Comparison of ENCODE assay signal across 12 cellular contexts in genomic region chr1:187261637-187262036, GRCh38.
DNase-seq lines count a peak whose midpoint lies in the region; ATAC-seq and TF ChIP-seq lines count a peak whose summit lies in the region.
"Had no signal": no experiment of that assay in that cellular context is flagged by ENCODE, and none has a peak within 500 bp of the region (broad histone marks: within the 10 kb centered on the region; RNA-seq: fewer than 3 reads in every experiment).

No MANE protein-coding gene starts in this region.

- H3K9ac ChIP-seq in IMR-90 (ENCODE audit: low read depth, low read length) = no peak overlapping the region

- no peaks in the 10 kb centered on the region for H3K9me1 ChIP-seq in IMR-90 (ENCODE audit: insufficient read depth, low read length)

- H3K23ac ChIP-seq in IMR-90 (ENCODE audit: low read depth, low read length) = no peak overlapping the region

- no peak overlapping the region for H2BK15ac ChIP-seq in IMR-90 (ENCODE audit: low read depth, low read length)

- no peaks in the 10 kb centered on the region for H3K79me1 ChIP-seq in IMR-90 (ENCODE audit: low read depth in 1 of 2, low read length in 2 of 2)

- no peak overlapping the region for H3K18ac ChIP-seq in IMR-90 (ENCODE audit: low read depth, low read length)

- H3K4me3 ChIP-seq in IMR-90 (ENCODE audit: insufficient read depth, low read depth, low read length) = no peak overlapping the region
- H3K4me3 ChIP-seq in lower lobe of right lung = no peak overlapping the region
- no peak overlapping the region for H3K4me3 ChIP-seq in Peyer's patch

- no peaks in the 10 kb centered on the region for H4K20me1 ChIP-seq in IMR-90 (ENCODE audit: insufficient read depth, low read length)

- BruUV-seq in IMR-90 (replicated peaks; lab: Mats Ljungman, UMichigan) = no TSS peak

- H3K27me3 ChIP-seq in IMR-90 (ENCODE audit: control insufficient read depth, insufficient read depth, low read length) (no peaks in the 10 kb centered on the region), lower lobe of right lung (ENCODE audit: low read depth) (no peaks in the 10 kb centered on the region), Peyer's patch (no peaks in the 10 kb centered on the region)

- peak; percentile 54 for DNase-seq in Ammon's horn (ENCODE audit: low spot score)
- DNase-seq in IMR-90 = peak; percentile 10
- DNase-seq in NCI-H69 (lab: John Stamatoyannopoulos, UW) = peak; percentile 99
- peak; percentile 48 for DNase-seq in inferior parietal cortex (ENCODE audit: extremely low spot score)
- DNase-seq in lower lobe of right lung = no peak
- DNase-seq in activated effector memory CD4-positive, alpha-beta T cell treated with anti-CD3 and anti-CD28 coated beads, Interleukin-2, amount 50 U/mL, for 16 hours = no peak
- no peak for DNase-seq in Peyer's patch
- no peak for DNase-seq in stimulated activated CD4-positive, alpha-beta T cell treated with anti-CD3 and anti-CD28 coated beads, Interleukin-2, amount 100 ng/mL, for 24 hours
- DNase-seq: activated B cell treated with CpG ODN at 0.5 μM for 24 hours; activated CD8-positive, alpha-beta memory T cell treated with anti-CD3 and anti-CD28 coated beads, Interleukin-2, amount 50 U/mL, for 48 hours; KG1; stimulated activated naive CD8-positive, alpha-beta T cell treated with anti-CD3 and anti-CD28 coated beads, Interleukin-15, amount 100 ng/mL, for 72 hours had no signal

- POLR2A ChIA-PET in IMR-90 (lab: Charles Lee; ENCODE audit: unreplicated experiment) = no interaction called here

- no peak overlapping the region for H3K56ac ChIP-seq in IMR-90 (ENCODE audit: extremely low read depth, insufficient read depth, low read length)

- TF ChIP-seq RAD21 in IMR-90 (IDR thresholded peaks at IDR 0.05; ENCODE audit: low read length) = no peak

- in situ Hi-C loops in IMR-90 (cut with MboI; ENCODE audit: low sequenced_read_pairs) = no loop called here

- H4K91ac ChIP-seq in IMR-90 (ENCODE audit: insufficient read depth, low read depth, low read length) = no peak overlapping the region

- no peak overlapping the region for H3K27ac ChIP-seq in IMR-90 (ENCODE audit: insufficient read depth, low read length)
- no peak overlapping the region for H3K27ac ChIP-seq in lower lobe of right lung
- no peak overlapping the region for H3K27ac ChIP-seq in Peyer's patch

- no peak overlapping the region for H2AK9ac ChIP-seq in IMR-90 (replicated peaks; ENCODE audit: low read depth, low read length, poor library complexity)

- no peak overlapping the region for H4K8ac ChIP-seq in IMR-90 (ENCODE audit: low read depth in 2 of 2, low read length in 2 of 2)

- H3K4ac ChIP-seq in IMR-90 (ENCODE audit: low read depth, low read length) = no peak overlapping the region

- intact Hi-C loops in IMR-90 (cut with micrococcal nuclease) = loop anchor here (10.0 kb wide), 1 partner anchor 433 kb away; no protein-coding TSS in a partner anchor
- intact Hi-C loops in lower lobe of right lung (cut with DNase I) = no loop called here

- no peak overlapping the region for H3K4me2 ChIP-seq in IMR-90 (ENCODE audit: low read depth, low read length)

- no peak overlapping the region for H3K14ac ChIP-seq in IMR-90 (replicated peaks; ENCODE audit: low read depth, low read length)

- CTCF ChIA-PET in IMR-90 (lab: Yijun Ruan, JAX) = no interaction called here

- no peak overlapping the region for H2AK5ac ChIP-seq in IMR-90 (ENCODE audit: low read depth, low read length)

- WGBS in IMR-90 (ENCODE audit: extremely low coverage in 2 of 2, insufficient read length in 1 of 2), 2 experiments = no CpG with 5 or more reads among the region's 3 CpGs

- no peak for TF ChIP-seq POLR2A in IMR-90 (IDR thresholded peaks at IDR 0.05; ENCODE audit: low read depth, low read length)
- no peak for TF ChIP-seq POLR2A in Peyer's patch (IDR thresholded peaks at IDR 0.05)

- H3K36me3 ChIP-seq in IMR-90 (ENCODE audit: control insufficient read depth, insufficient read depth, low read length) (no peaks in the 10 kb centered on the region), lower lobe of right lung (no peaks in the 10 kb centered on the region), Peyer's patch (no peaks in the 10 kb centered on the region)

- H2BK5ac ChIP-seq in IMR-90 (ENCODE audit: low read depth, low read length, poor library complexity, severe bottlenecking) = no peak overlapping the region

- H2BK120ac ChIP-seq in IMR-90 (ENCODE audit: low read depth, low read length) = no peak overlapping the region

- H3K9me3 ChIP-seq in IMR-90 (ENCODE audit: control insufficient read depth, insufficient read depth, low read length) (no peaks in the 10 kb centered on the region), lower lobe of right lung (no peaks in the 10 kb centered on the region), Peyer's patch (no peaks in the 10 kb centered on the region)

- TF ChIP-seq CTCF in IMR-90 (conservative IDR thresholded peaks at IDR 0.05; ENCODE audit: low read depth, low read length) (no peak), lower lobe of right lung (IDR thresholded peaks at IDR 0.05) (no peak), Peyer's patch (IDR thresholded peaks at IDR 0.05) (no peak)

- dilution Hi-C loops in IMR-90 (cut with HindIII; ENCODE audit: low sequenced_read_pairs, unreplicated experiment) = no loop called here

- no peak overlapping the region for H4K5ac ChIP-seq in IMR-90 (ENCODE audit: low read depth, low read length)

- no peak overlapping the region for H2AFZ ChIP-seq in IMR-90 (replicated peaks; ENCODE audit: low read length, poor library complexity)

- ATAC-seq in IMR-90 (ENCODE audit: low read depth) = no peak; the same call in 1 of the 2 replicates
- no peak for ATAC-seq in lower lobe of right lung
- ATAC-seq: stimulated activated naive CD8-positive, alpha-beta T cell treated with anti-CD3 and anti-CD28 coated beads, Interleukin-15, amount 100 ng/mL, for 72 hours had no signal

- no peaks in the 10 kb centered on the region for H3K4me1 ChIP-seq in IMR-90 (ENCODE audit: control insufficient read depth, insufficient read depth, low read length)
- no peaks in the 10 kb centered on the region for H3K4me1 ChIP-seq in lower lobe of right lung
- H3K4me1 ChIP-seq in Peyer's patch = no peaks in the 10 kb centered on the region

- H2BK20ac ChIP-seq in IMR-90 (ENCODE audit: low read depth, low read length) = no peak overlapping the region

TF ChIP-seq in IMR-90, 13 proteins besides CTCF, POLR2A, EP300 and RAD21:
- no peak for TF ChIP-seq CHD1 (IDR thresholded peaks at IDR 0.05; ENCODE audit: low read depth, low read length)
- TF ChIP-seq MXI1 (IDR thresholded peaks at IDR 0.05; ENCODE audit: borderline replicate concordance, low read depth, low read length) = no peak
- TF ChIP-seq ELK1 (IDR thresholded peaks at IDR 0.05; ENCODE audit: borderline replicate concordance, low read depth, low read length) = no peak
- TF ChIP-seq BHLHE40 (IDR thresholded peaks at IDR 0.05; ENCODE audit: low read depth, low read length) = no peak
- no peak for TF ChIP-seq MAFK (IDR thresholded peaks at IDR 0.05; ENCODE audit: low read depth, low read length)
- TF ChIP-seq USF2 (IDR thresholded peaks at IDR 0.05; ENCODE audit: low read depth, low read length) = no peak
- TF ChIP-seq CEBPB (IDR thresholded peaks at IDR 0.05; ENCODE audit: low read depth, low read length) = no peak
- TF ChIP-seq RCOR1 (IDR thresholded peaks at IDR 0.05; ENCODE audit: insufficient replicate concordance, low read length) = no peak

Comparison
In these comparisons a context has a peak if more than half of its experiments do, and no peak if none do; other contexts are left out.
1. DNase-seq: peak in Ammon's horn (single experiment), IMR-90 (single experiment), NCI-H69 (single experiment) and inferior parietal cortex (single experiment); none in lower lobe of right lung (single experiment), activated effector memory CD4-positive, alpha-beta T cell treated with anti-CD3 and anti-CD28 coated beads, Interleukin-2, amount 50 U/mL, for 16 hours (single experiment), Peyer's patch (0 of 3) and stimulated activated CD4-positive, alpha-beta T cell treated with anti-CD3 and anti-CD28 coated beads, Interleukin-2, amount 100 ng/mL, for 24 hours (0 of 2).